In genomic region chr2:71100195-71100964, GRCh38 we compare ENCODE assay signal across 8 cellular contexts. TPM values are rescaled to one million over a fixed set of nuclear protein-coding genes. Genes with fewer than 3 reads are reported as not detected.
DNase-seq lines count a peak whose midpoint lies in the region; ATAC-seq and TF ChIP-seq lines count a peak whose summit lies in the region.

No MANE protein-coding gene starts in this region.

- H3K4me3 ChIP-seq in Karpas-422 (ENCODE audit: low read length), result no peak overlapping the region
- no peak overlapping the region for H3K4me3 ChIP-seq in heart right ventricle

- peak overlapping the region; percentile 15 for H3K4me2 ChIP-seq in Karpas-422 (ENCODE audit: low read depth, low read length, poor library complexity, severe bottlenecking)

- peaks cover 10% of the 10 kb centered on the region for H3K4me1 ChIP-seq in Karpas-422 (ENCODE audit: low read length)
- H3K4me1 ChIP-seq in heart right ventricle, result peaks cover 0 to 6% (median 0%) of the 10 kb centered on the region in 9 donors

- peak; percentile 31 to 83 (median 67) for TF ChIP-seq CTCF in heart right ventricle (IDR thresholded peaks at IDR 0.05)

- intact Hi-C loops in heart right ventricle (cut with DNase I) (loop anchor here in 1 of 10 donors (10.0 kb wide), 1 partner anchor 84 kb away; no protein-coding TSS in a partner anchor), sciatic nerve (cut with DNase I) (no loop called here)

- H3K9ac ChIP-seq in Karpas-422 (ENCODE audit: low read length), result no peak overlapping the region

- no peak overlapping the region for H3K27ac ChIP-seq in Karpas-422 (ENCODE audit: low read length)
- H3K27ac ChIP-seq in heart right ventricle, result no peak overlapping the region

- H3K9me3 ChIP-seq in Karpas-422 (ENCODE audit: low read length), result no peaks in the 10 kb centered on the region
- no peaks in the 10 kb centered on the region for H3K9me3 ChIP-seq in heart right ventricle

- 3 to 8% methylated on average over 3 of the region's 3 CpGs for WGBS in heart right ventricle, 2 donors

- no peaks in the 10 kb centered on the region for H3K79me2 ChIP-seq in Karpas-422 (ENCODE audit: low read length)

- peak overlapping the region; percentile 79; the same call in 1 of the 2 replicates for H2AFZ ChIP-seq in Karpas-422 (ENCODE audit: low read length)

- H3K27me3 ChIP-seq in Karpas-422 (ENCODE audit: low read length), result no peaks in the 10 kb centered on the region
- no peaks in the 10 kb centered on the region for H3K27me3 ChIP-seq in heart right ventricle

- H4K20me1 ChIP-seq in Karpas-422 (ENCODE audit: insufficient read depth, low read depth, low read length), result no peaks in the 10 kb centered on the region

- H3K9me2 ChIP-seq in Karpas-422 (replicated peaks; ENCODE audit: insufficient read depth, low read length), result no peaks in the 10 kb centered on the region

- H3K36me3 ChIP-seq in Karpas-422 (ENCODE audit: insufficient read depth, low read length), result no peaks in the 10 kb centered on the region
- H3K36me3 ChIP-seq in heart right ventricle, result no peaks in the 10 kb centered on the region

- ATAC-seq in heart right ventricle, result peak in 3 of 8 donors; percentile 51 to 63 (median 62)
- ATAC-seq in sciatic nerve, result no peak
- no peak for ATAC-seq in GM18867 (IDR thresholded peaks at IDR 0.05; ENCODE audit: unreplicated experiment)
- ATAC-seq in GM21737 (IDR thresholded peaks at IDR 0.05; ENCODE audit: unreplicated experiment), result no peak

- DNase-seq in GM04504 (ENCODE audit: low read depth) (peak; percentile 23), Karpas-422 (peak; percentile 81), SHP77 (lab: John Stamatoyannopoulos, UW) (peak; percentile 28 to 49), heart right ventricle (peak; percentile 19 to 30), sciatic nerve (ENCODE audit: low spot score) (peak; percentile 65)
- peak; percentile 45 for DNase-seq in activated naive CD4-positive, alpha-beta T cell treated with anti-CD3 and anti-CD28 coated beads, Interleukin-2, amount 50 U/mL, for 16 hours

RNA-seq across cellular contexts. Expression of gene MCEE, which starts 29.6 kb away (rescaled TPM):
- 22.3 and 27.9 TPM in 2 replicates for total RNA-seq in Karpas-422 (2014; rRNA removed; shearing (Covaris generic); ENCODE audit: low replicate concordance)
- 10 to 100 TPM; 29.6 to 43.8 (median 35.3) TPM for total RNA-seq in heart right ventricle
- polyA plus RNA-seq in heart right ventricle, result 10 to 100 TPM; 30.6 to 41.6 TPM
- total RNA-seq in sciatic nerve, result 25.1 TPM

RNA-seq across cellular contexts. Expression of gene MPHOSPH10, which starts 30.1 kb away (rescaled TPM):
- total RNA-seq in Karpas-422 (2014; rRNA removed; shearing (Covaris generic); ENCODE audit: low replicate concordance), result 24.4 and 26.8 TPM in 2 replicates
- 10 to 100 TPM; 18.9 to 32.1 (median 22.9) TPM for total RNA-seq in heart right ventricle
- polyA plus RNA-seq in heart right ventricle, result 10 to 100 TPM; 18.5 to 39.4 TPM
- 36.5 TPM for total RNA-seq in sciatic nerve

RNA-seq across cellular contexts. Expression of gene NAGK, which starts 31.9 kb away (rescaled TPM):
- 38.2 and 57.3 TPM in 2 replicates for total RNA-seq in Karpas-422 (2014; rRNA removed; shearing (Covaris generic); ENCODE audit: low replicate concordance)
- total RNA-seq in heart right ventricle (10 to 100 TPM; 40.4 to 93.4 (median 44.5) TPM), sciatic nerve (125 TPM)
- 10 to 100 TPM; 76.8 to 99.8 TPM for polyA plus RNA-seq in heart right ventricle

Comparison
In these comparisons a context has a peak if more than half of its experiments do, and no peak if none do; other contexts are left out.
1. DNase-seq: peak in every context shown above with its lines; median percentile 81 in Karpas-422; 65 in sciatic nerve; 45 in activated naive CD4-positive, alpha-beta T cell treated with anti-CD3 and anti-CD28 coated beads, Interleukin-2, amount 50 U/mL, for 16 hours; 38 in SHP77; 24 in heart right ventricle; 23 in GM04504.